ENCODE assay signal across 15 cellular contexts in genomic region chr4:181823183-181823582, GRCh38.
A peak's percentile ranks its signal among the peaks of the same experiment; 100 is the strongest.
DNase-seq lines count a peak whose midpoint lies in the region; ATAC-seq and TF ChIP-seq lines count a peak whose summit lies in the region.
"Had no signal": no experiment of that assay in that cellular context is flagged by ENCODE, and none has a peak within 500 bp of the region (broad histone marks: within the 10 kb centered on the region; RNA-seq: fewer than 3 reads in every experiment).

No MANE protein-coding gene starts in this region.

- intact Hi-C loops in CD8-positive, alpha-beta T cell (cut with DNase I, micrococcal nuclease): no loop called here

- CTCF ChIA-PET in WTC11 (lab: Charles Lee): interaction anchor here (1.0 kb wide), 1 partner anchor 17 kb away, joined by 4 read pairs; no protein-coding TSS in a partner anchor
- CTCF ChIA-PET in CD8-positive, alpha-beta T cell (lab: Charles Lee): no interaction called here

- H3K4me3 ChIP-seq in HUES48 (ENCODE audit: low read depth, low read length): peak overlapping the region; percentile 19; the same call in 1 of the 2 replicates
- H3K4me3 ChIP-seq in iPS-20b (ENCODE audit: low read length): peak overlapping the region; percentile 7; the same call in 1 of the 2 replicates
- H3K4me3 ChIP-seq in CD8-positive, alpha-beta T cell (ENCODE audit: low read depth, low read length): no peak overlapping the region
- H3K4me3 ChIP-seq: GM23248, K562 had no signal

- peaks cover 11% of the 10 kb centered on the region for H3K9me3 Mint-ChIP-seq in WTC11
- no peaks in the 10 kb centered on the region for H3K9me3 Mint-ChIP-seq in CD8-positive, alpha-beta T cell

- H3K27ac Mint-ChIP-seq in WTC11: peak overlapping the region; percentile 25; the same call in 1 of the 2 replicates
- no peak overlapping the region for H3K27ac Mint-ChIP-seq in CD8-positive, alpha-beta T cell
- H3K27ac Mint-ChIP-seq: CD4-positive, CD25-positive, alpha-beta regulatory T cell had no signal

- DNase-seq in WTC11 (ENCODE audit: low spot score): no peak
- DNase-seq in globus pallidus (ENCODE audit: low spot score): no peak
- no peak for DNase-seq in CD8-positive, alpha-beta T cell
- DNase-seq: ACHN; BE2C; C1 segment of cervical spinal cord; Caco-2; CD4-positive, CD25-positive, alpha-beta regulatory T cell; GM23248; H9; IMR-90 had no signal

- TF ChIP-seq CTCF in WTC11 (IDR thresholded peaks at IDR 0.05): no peak
- no peak for TF ChIP-seq CTCF in CD8-positive, alpha-beta T cell (IDR thresholded peaks at IDR 0.05)

- H3K9me3 ChIP-seq in HUES48 (ENCODE audit: control insufficient read depth, insufficient read depth, low read length): peaks cover 8% of the 10 kb centered on the region; the same call in 1 of the 2 replicates
- H3K9me3 ChIP-seq in iPS-20b (ENCODE audit: insufficient read depth, low read depth, low read length): peaks cover 10% of the 10 kb centered on the region
- no peaks in the 10 kb centered on the region for H3K9me3 ChIP-seq in CD8-positive, alpha-beta T cell (ENCODE audit: low read length)
- H3K9me3 ChIP-seq: BE2C, Caco-2 had no signal

- H3K27ac ChIP-seq in HUES48 (ENCODE audit: low read depth, low read length): peak overlapping the region; percentile 67
- H3K27ac ChIP-seq in iPS-20b (ENCODE audit: low read length): no peak overlapping the region
- H3K27ac ChIP-seq in CD8-positive, alpha-beta T cell (ENCODE audit: low read depth, low read length): no peak overlapping the region
- H3K27ac ChIP-seq: GM23248 had no signal

- H3K9ac ChIP-seq in HUES48 (ENCODE audit: low read depth, low read length) (0 out of 2 replicates have a peak overlapping the region, but pooled peaks have one; percentile 8), iPS-20b (ENCODE audit: low read depth, low read length) (no peak overlapping the region)
- H3K9ac ChIP-seq: GM23248 had no signal

- H3K4me1 ChIP-seq in HUES48 (ENCODE audit: control insufficient read depth, insufficient read depth, low read length): peaks cover 43% of the 10 kb centered on the region
- H3K4me1 ChIP-seq in iPS-20b (ENCODE audit: insufficient read depth, low read length): peaks cover 45% of the 10 kb centered on the region
- H3K4me1 ChIP-seq in CD8-positive, alpha-beta T cell (ENCODE audit: insufficient read depth, low read length): no peaks in the 10 kb centered on the region
- H3K4me1 ChIP-seq: BE2C, Caco-2 had no signal

- H3K27me3 Mint-ChIP-seq in WTC11 (ENCODE audit: low read depth): no peaks in the 10 kb centered on the region
- no peaks in the 10 kb centered on the region for H3K27me3 Mint-ChIP-seq in CD8-positive, alpha-beta T cell (ENCODE audit: low read depth)
- H3K27me3 Mint-ChIP-seq: CD4-positive, CD25-positive, alpha-beta regulatory T cell had no signal

- H3K4me1 Mint-ChIP-seq in WTC11: peaks cover 47% of the 10 kb centered on the region
- H3K4me1 Mint-ChIP-seq in CD8-positive, alpha-beta T cell (ENCODE audit: low read depth): no peaks in the 10 kb centered on the region
- H3K4me1 Mint-ChIP-seq: CD4-positive, CD25-positive, alpha-beta regulatory T cell had no signal

- POLR2A ChIA-PET in WTC11 (lab: Charles Lee): interaction anchor here (0.5 kb wide), 1 partner anchor 1919 kb away, joined by 3 read pairs; no protein-coding TSS in a partner anchor
- POLR2A ChIA-PET in CD8-positive, alpha-beta T cell (lab: Charles Lee): no interaction called here

- H3K36me3 ChIP-seq in HUES48 (ENCODE audit: control insufficient read depth, insufficient read depth, low read length): no peaks in the 10 kb centered on the region
- H3K36me3 ChIP-seq in iPS-20b (ENCODE audit: insufficient read depth, low read depth, low read length): no peaks in the 10 kb centered on the region
- H3K36me3 ChIP-seq in CD8-positive, alpha-beta T cell (ENCODE audit: insufficient read depth, low read length): no peaks in the 10 kb centered on the region
- H3K36me3 ChIP-seq: BE2C had no signal

- ATAC-seq in WTC11 (peak; percentile 78), HG03571 (IDR thresholded peaks at IDR 0.05; ENCODE audit: unreplicated experiment) (no peak)
- ATAC-seq in CD8-positive, alpha-beta T cell: no peak
- ATAC-seq: K562 had no signal

- H3K36me3 Mint-ChIP-seq in WTC11: peaks cover 11% of the 10 kb centered on the region
- H3K36me3 Mint-ChIP-seq in CD8-positive, alpha-beta T cell: no peaks in the 10 kb centered on the region
- H3K36me3 Mint-ChIP-seq: CD4-positive, CD25-positive, alpha-beta regulatory T cell had no signal

- H3K4me3 Mint-ChIP-seq in WTC11: no peak overlapping the region
- H3K4me3 Mint-ChIP-seq in CD8-positive, alpha-beta T cell: no peak overlapping the region
- H3K4me3 Mint-ChIP-seq: CD4-positive, CD25-positive, alpha-beta regulatory T cell; H9 had no signal

- H3K27me3 ChIP-seq in HUES48 (ENCODE audit: control insufficient read depth, insufficient read depth, low read length) (no peaks in the 10 kb centered on the region), iPS-20b (ENCODE audit: insufficient read depth, low read length) (no peaks in the 10 kb centered on the region)
- no peaks in the 10 kb centered on the region for H3K27me3 ChIP-seq in CD8-positive, alpha-beta T cell (ENCODE audit: insufficient read depth, low read length)
- H3K27me3 ChIP-seq: BE2C had no signal

TF ChIP-seq in WTC11, 78 proteins besides CTCF, POLR2A, EP300 and RAD21:
- TF ChIP-seq CBFB (CRISPR knock-in tag; IDR thresholded peaks at IDR 0.05; ENCODE audit: low read depth) (no peak), RORB (CRISPR knock-in tag; IDR thresholded peaks at IDR 0.05) (no peak), SMAD3 (CRISPR knock-in tag; IDR thresholded peaks at IDR 0.05; ENCODE audit: borderline replicate concordance) (no peak)
- TF ChIP-seq, protein P1, sequence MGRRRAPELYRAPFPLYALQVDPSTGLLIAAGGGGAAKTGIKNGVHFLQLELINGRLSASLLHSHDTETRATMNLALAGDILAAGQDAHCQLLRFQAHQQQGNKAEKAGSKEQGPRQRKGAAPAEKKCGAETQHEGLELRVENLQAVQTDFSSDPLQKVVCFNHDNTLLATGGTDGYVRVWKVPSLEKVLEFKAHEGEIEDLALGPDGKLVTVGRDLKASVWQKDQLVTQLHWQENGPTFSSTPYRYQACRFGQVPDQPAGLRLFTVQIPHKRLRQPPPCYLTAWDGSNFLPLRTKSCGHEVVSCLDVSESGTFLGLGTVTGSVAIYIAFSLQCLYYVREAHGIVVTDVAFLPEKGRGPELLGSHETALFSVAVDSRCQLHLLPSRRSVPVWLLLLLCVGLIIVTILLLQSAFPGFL (CRISPR knock-in tag; IDR thresholded peaks at IDR 0.05; ENCODE audit: borderline replicate concordance): no peak
